In genomic region chr2:114111329-114111728, GRCh38 we compare ENCODE assay signal across 33 cellular contexts.
DNase-seq lines count a peak whose midpoint lies in the region; ATAC-seq, FAIRE-seq and TF ChIP-seq lines count a peak whose summit lies in the region.
"Had no signal": no experiment of that assay in that cellular context is flagged by ENCODE, and none has a peak within 500 bp of the region (broad histone marks: within the 10 kb centered on the region; RNA-seq: fewer than 3 reads in every experiment).

No MANE protein-coding gene starts in this region.

- CTCF ChIA-PET in K562 (lab: Yijun Ruan, JAX; ENCODE audit: low intra/inter-chr PET ratio) = no interaction called here

- H3K4me2 ChIP-seq in K562 (ENCODE audit: insufficient read depth, low read length) = no peak overlapping the region
- H3K4me2 ChIP-seq: A549; BLaER1; BLaER1 treated with 17β-estradiol and CSF1 and Interleukin-3, amounts not matched to agents 10 nM and 100 nM had no signal

- no peaks in the 10 kb centered on the region for H3K4me1 ChIP-seq in K562 (replicated peaks in 1 of 2; ENCODE audit: control insufficient read depth in 2 of 2, insufficient read depth in 2 of 2, low read length in 2 of 2)
- H3K4me1 ChIP-seq: A549; BE2C; BLaER1; BLaER1 treated with 17β-estradiol and CSF1 and Interleukin-3, amounts not matched to agents 10 nM and 100 nM; Caco-2 had no signal

- in situ Hi-C loops in K562 (cut with MboI) = no loop called here
- in situ Hi-C loops in G401 (cut with HindIII; ENCODE audit: low sequenced_read_pairs) = no loop called here

- no peak for FAIRE-seq in GM12891 (lab: Jason Lieb, UNC)
- no peak for FAIRE-seq in K562 (lab: Jason Lieb, UNC)
- FAIRE-seq: A204.1, A549, D721Med had no signal

- H2AFZ ChIP-seq in K562 (ENCODE audit: low read depth, low read length) = no peak overlapping the region

- TF ChIP-seq POLR2A in GM12891 (IDR thresholded peaks at IDR 0.05; ENCODE audit: low read depth, low read length) = no peak
- TF ChIP-seq POLR2A in K562 (conservative IDR thresholded peaks at IDR 0.05) = no peak

- no peaks in the 10 kb centered on the region for H3K27me3 ChIP-seq in K562 (ENCODE audit: control insufficient read depth in 2 of 2, insufficient read depth in 2 of 2, low read length in 2 of 2)
- H3K27me3 ChIP-seq: BE2C; BLaER1; BLaER1 treated with 17β-estradiol and CSF1 and Interleukin-3, amounts not matched to agents 10 nM and 100 nM had no signal

- ATAC-seq in K562 (no peak), HG02588 (IDR thresholded peaks at IDR 0.05; ENCODE audit: unreplicated experiment) (no peak)
- ATAC-seq: A549; CD8-positive, alpha-beta T cell had no signal

- POLR2A ChIA-PET in K562 (lab: Yijun Ruan, JAX) = no interaction called here

- TF ChIP-seq RAD21 in K562 (CRISPR knock-in tag; conservative IDR thresholded peaks at IDR 0.05 in 1 of 2, IDR thresholded peaks at IDR 0.05 in 1 of 2) = no peak

- H3K9me1 ChIP-seq in K562 (ENCODE audit: control insufficient read depth, insufficient read depth, low read length) = no peaks in the 10 kb centered on the region

- no peak overlapping the region for H3K27ac ChIP-seq in K562 (ENCODE audit: extremely low read depth, low read depth, low read length)
- H3K27ac ChIP-seq: 22Rv1; A549; BLaER1; BLaER1 treated with 17β-estradiol and CSF1 and Interleukin-3, amounts not matched to agents 10 nM and 100 nM; C4-2B had no signal

- no peaks in the 10 kb centered on the region for H3K9me3 ChIP-seq in K562 (replicated peaks; ENCODE audit: control insufficient read depth, insufficient read depth, low read depth, low read length)
- H3K9me3 ChIP-seq: A549; BE2C; BLaER1; BLaER1 treated with 17β-estradiol and CSF1 and Interleukin-3, amounts not matched to agents 10 nM and 100 nM; Caco-2 had no signal

- TF ChIP-seq CTCF in K562 (IDR thresholded peaks at IDR 0.05 in 2 of 3, conservative IDR thresholded peaks at IDR 0.05 in 1 of 3; ENCODE audit: insufficient read depth in 2 of 3, low read depth in 1 of 3, low read length in 3 of 3) = no peak

- no peaks in the 10 kb centered on the region for H4K20me1 ChIP-seq in K562 (replicated peaks; ENCODE audit: control insufficient read depth, insufficient read depth, low read length)
- H4K20me1 ChIP-seq: BLaER1; BLaER1 treated with 17β-estradiol and CSF1 and Interleukin-3, amounts not matched to agents 10 nM and 100 nM had no signal

- intact Hi-C loops in K562 (cut with micrococcal nuclease) = no loop called here

- H3K79me2 ChIP-seq in K562 (ENCODE audit: control insufficient read depth, insufficient read depth, low read length) = no peaks in the 10 kb centered on the region

- H3K36me3 ChIP-seq in K562 (ENCODE audit: control insufficient read depth, insufficient read depth, low read length) = no peaks in the 10 kb centered on the region
- H3K36me3 ChIP-seq: BE2C; BLaER1; BLaER1 treated with 17β-estradiol and CSF1 and Interleukin-3, amounts not matched to agents 10 nM and 100 nM had no signal

- H3K4me3 ChIP-seq in K562 = no peak overlapping the region
- H3K4me3 ChIP-seq: A549; BLaER1; BLaER1 treated with 17β-estradiol and CSF1 and Interleukin-3, amounts not matched to agents 10 nM and 100 nM had no signal

- TF ChIP-seq EP300 in K562 (IDR thresholded peaks at IDR 0.05; ENCODE audit: low read length) = no peak

- H3K9ac ChIP-seq in K562 (ENCODE audit: insufficient read depth in 1 of 2, low read depth in 2 of 2, low read length in 2 of 2) = no peak overlapping the region
- H3K9ac ChIP-seq: BLaER1; BLaER1 treated with 17β-estradiol and CSF1 and Interleukin-3, amounts not matched to agents 10 nM and 100 nM had no signal

- no TSS peak for BruUV-seq in K562 (replicated peaks; lab: Mats Ljungman, UMichigan)

- DNase-seq in GM12891 (ENCODE audit: insufficient read length, low spot score) = no peak
- peak; percentile 21 for DNase-seq in MV-4-11 (lab: John Stamatoyannopoulos, UW)
- DNase-seq in K562 (ENCODE audit: extremely low read depth in 1 of 4, low spot score in 3 of 4) = no peak
- DNase-seq in G401 (ENCODE audit: low spot score) = no peak
- no peak for DNase-seq in ecto neural progenitor cell (ENCODE audit: low spot score)
- DNase-seq: 8988T; ACHN; AML-193; BE2C; C1 segment of cervical spinal cord; Caco-2; Calu3; CD4-positive, alpha-beta memory T cell; CD4-positive, alpha-beta T cell; CD4-positive, CD25-positive, alpha-beta regulatory T cell; CD8-positive, alpha-beta memory T cell; CD8-positive, alpha-beta T cell; COR-L47; DMS 273 treated with DMSO at 0.1 percent for 48 hours; DMS153; DMS53; DMS79; DMS79 treated with DMSO at 0.1 percent for 48 hours; DND-41; EL had no signal

- WGBS in K562 (ENCODE audit: insufficient coverage, low coverage, missing lambda C conversion rate) = 0% methylated on average over 1 of the region's 1 CpG

TF ChIP-seq in GM12891, 5 proteins besides CTCF, POLR2A, EP300 and RAD21:
- TF ChIP-seq TAF1 (IDR thresholded peaks at IDR 0.05; ENCODE audit: low read depth, low read length) = no peak
- TF ChIP-seq SPI1 (IDR thresholded peaks at IDR 0.05; ENCODE audit: low read depth, low read length) = peak; percentile 25; the same call in 1 of the 2 replicates
- no peak for TF ChIP-seq PAX5 (IDR thresholded peaks at IDR 0.05; ENCODE audit: insufficient read depth, low read length, severe bottlenecking)
- no peak for TF ChIP-seq POLR2AphosphoS5 (IDR thresholded peaks at IDR 0.05; ENCODE audit: low read depth, low read length)
- TF ChIP-seq POU2F2 (IDR thresholded peaks at IDR 0.05; ENCODE audit: low read depth, low read length) = no peak

TF ChIP-seq in K562, 482 proteins besides CTCF, POLR2A, EP300 and RAD21:
- TF ChIP-seq EWSR1 (IDR thresholded peaks at IDR 0.05; ENCODE audit: borderline replicate concordance, low read depth, partially characterized antibody) (no peak), MTA3 (IDR thresholded peaks at IDR 0.05; ENCODE audit: borderline replicate concordance) (no peak), TFAM (CRISPR knock-in tag; conservative IDR thresholded peaks at IDR 0.05) (no peak), ZFP1 (CRISPR knock-in tag; IDR thresholded peaks at IDR 0.05) (no peak), FOS (IDR thresholded peaks at IDR 0.05; ENCODE audit: extremely low read depth, insufficient read length) (no peak), SPI1 (IDR thresholded peaks at IDR 0.05; ENCODE audit: borderline replicate concordance, low read depth, low read length) (peak; percentile 77; the same call in 1 of the 2 replicates), HNRNPL (IDR thresholded peaks at IDR 0.05; ENCODE audit: low read depth, low read length) (no peak)
